ENCODE assay signal across 11 cellular contexts in the genomic region with DNA sequence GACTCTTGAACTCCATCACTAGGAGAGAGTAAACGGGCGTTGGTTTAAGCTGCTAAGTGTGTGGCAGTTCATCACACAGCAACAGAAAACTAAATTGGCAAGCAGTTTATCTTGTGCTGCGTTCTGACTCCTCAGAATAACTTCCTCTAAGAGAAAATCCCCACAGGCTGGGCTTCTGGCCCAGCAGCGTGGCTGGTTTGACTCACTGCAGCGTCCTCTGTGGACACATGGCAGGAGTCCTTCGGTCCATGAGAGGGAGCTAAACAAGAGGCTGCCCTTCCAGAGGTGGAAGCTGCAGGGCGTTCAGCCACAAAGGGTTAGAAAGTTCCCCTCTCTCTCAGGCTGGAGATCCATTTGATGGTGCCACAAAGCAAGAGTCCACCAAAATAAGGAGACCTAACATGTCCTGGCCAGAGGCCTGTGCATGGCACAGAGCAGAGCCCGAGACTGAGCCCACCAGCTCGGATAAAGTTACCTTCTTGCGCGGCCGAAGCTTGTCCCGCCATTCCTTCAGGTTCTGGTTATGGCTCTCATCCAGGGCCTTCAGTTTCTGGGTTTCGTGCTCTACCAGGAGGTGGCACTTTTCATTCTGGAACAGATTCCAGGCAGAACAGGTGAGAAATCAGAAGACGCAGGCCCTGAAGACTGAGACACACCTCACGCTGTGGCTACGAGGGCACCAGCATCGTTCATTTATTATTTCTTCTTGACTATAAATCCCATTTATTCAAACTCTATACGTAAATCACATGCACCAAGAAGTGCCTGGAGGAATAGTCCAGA. TPM values are rescaled to one million over a fixed set of nuclear protein-coding genes. Genes with fewer than 3 reads are reported as not detected.
DNase-seq lines count a peak whose midpoint lies in the region; TF ChIP-seq lines count a peak whose summit lies in the region.
"Had no signal": no experiment of that assay in that cellular context is flagged by ENCODE, and none has a peak within 500 bp of the region (broad histone marks: within the 10 kb centered on the region; RNA-seq: fewer than 3 reads in every experiment).

No MANE protein-coding gene starts in this region.

- intact Hi-C loops in spleen (cut with DNase I; ENCODE audit: low total_unique reads), result no loop called here

- DNase-seq in GM23248 (peak; percentile 84), astrocyte of the spinal cord (ENCODE audit: low read depth, low spot score) (peak; percentile 82), immature natural killer cell (no peak), spleen (no peak), COLO829 (ENCODE audit: low spot score) (no peak), Karpas-422 (no peak), NCI-H2107 treated with DMSO at 0.1 percent for 48 hours (lab: John Stamatoyannopoulos, UW; ENCODE audit: unreplicated experiment) (no peak)
- no peak for DNase-seq in activated CD4-positive, alpha-beta T cell treated with anti-CD3 and anti-CD28 coated beads for 1 hour
- DNase-seq: natural killer cell, NCI-H2171 treated with DMSO at 0.1 percent for 48 hours had no signal

- H3K36me3 ChIP-seq in GM23248 (ENCODE audit: low read depth), result peaks cover 21% of the 10 kb centered on the region; the same call in 1 of the 2 replicates
- peaks cover 7 to 100% (median 90%) of the 10 kb centered on the region in 6 donors for H3K36me3 ChIP-seq in spleen
- H3K36me3 ChIP-seq in Karpas-422 (ENCODE audit: insufficient read depth, low read length), result peaks cover 4% of the 10 kb centered on the region; the same call in 1 of the 2 replicates

- no peaks in the 10 kb centered on the region for H3K9me3 ChIP-seq in GM23248 (ENCODE audit: low read depth)
- H3K9me3 ChIP-seq in spleen, result no peaks in the 10 kb centered on the region
- H3K9me3 ChIP-seq in Karpas-422 (ENCODE audit: low read length), result no peaks in the 10 kb centered on the region

- H3K4me2 ChIP-seq in GM23248 (ENCODE audit: unreplicated experiment) (no peak overlapping the region), Karpas-422 (ENCODE audit: low read depth, low read length, poor library complexity, severe bottlenecking) (no peak overlapping the region)

- in situ Hi-C loops in GM23248 (cut with MboI) (no loop called here), astrocyte of the spinal cord (cut with HindIII; ENCODE audit: low sequenced_read_pairs) (no loop called here)

- TF ChIP-seq CTCF in astrocyte of the spinal cord (IDR thresholded peaks at IDR 0.05; ENCODE audit: low read depth, low read length) (peak; percentile 46), spleen (IDR thresholded peaks at IDR 0.05 in 8 of 11, conservative IDR thresholded peaks at IDR 0.05 in 3 of 11) (no peak)

- no peaks in the 10 kb centered on the region for H3K27me3 ChIP-seq in GM23248 (replicated peaks; ENCODE audit: insufficient read depth)
- H3K27me3 ChIP-seq in spleen (replicated peaks in 1 of 7), result no peaks in the 10 kb centered on the region
- H3K27me3 ChIP-seq in Karpas-422 (ENCODE audit: low read length), result no peaks in the 10 kb centered on the region

- H4K20me1 ChIP-seq in GM23248 (ENCODE audit: insufficient read depth), result no peaks in the 10 kb centered on the region
- no peaks in the 10 kb centered on the region for H4K20me1 ChIP-seq in Karpas-422 (ENCODE audit: insufficient read depth, low read depth, low read length)

- H3K4me1 ChIP-seq in GM23248 (ENCODE audit: insufficient read depth) (0 out of 2 replicates have a peak, but pooled peaks cover 3% of the 10 kb centered on the region), spleen (peaks cover 0 to 16% (median 0%) of the 10 kb centered on the region in 6 donors), Karpas-422 (ENCODE audit: low read length) (no peaks in the 10 kb centered on the region)

- peaks cover 16 to 65% (median 57%) of the 10 kb centered on the region in 3 donors for H3K27me3 Mint-ChIP-seq in immature natural killer cell (ENCODE audit: low read depth in 3 of 3)

- H3F3A ChIP-seq in GM23248 (ENCODE audit: insufficient read depth), result 0 out of 2 replicates have a peak, but pooled peaks cover 11% of the 10 kb centered on the region

- peak overlapping the region in 4 of 6 donors; percentile 19 to 57 (median 48) for H3K27ac Mint-ChIP-seq in immature natural killer cell
- H3K27ac Mint-ChIP-seq: T-helper 1 cell treated with Interleukin-12 subunit alpha and Interleukin-12 subunit beta and Interleukin-4 antibody, amounts not matched to agents 30 μg/mL and 1 μg/mL, for 36 hours had no signal

- no peak for TF ChIP-seq POLR2A in spleen (IDR thresholded peaks at IDR 0.05)

- peak overlapping the region; percentile 60 for H3K27ac ChIP-seq in GM23248
- H3K27ac ChIP-seq in spleen, result peak overlapping the region in 6 of 8 donors; percentile 9 to 41 (median 29)
- no peak overlapping the region for H3K27ac ChIP-seq in Karpas-422 (ENCODE audit: low read length)

- no peak overlapping the region for H3K4me3 Mint-ChIP-seq in immature natural killer cell
- H3K4me3 Mint-ChIP-seq: T-helper 1 cell treated with Interleukin-12 subunit alpha and Interleukin-12 subunit beta and Interleukin-4 antibody, amounts not matched to agents 30 μg/mL and 1 μg/mL, for 36 hours had no signal

- no peaks in the 10 kb centered on the region for H3K9me3 Mint-ChIP-seq in immature natural killer cell
- H3K9me3 Mint-ChIP-seq: natural killer cell; T-helper 1 cell treated with Interleukin-12 subunit alpha and Interleukin-12 subunit beta and Interleukin-4 antibody, amounts not matched to agents 30 μg/mL and 1 μg/mL, for 36 hours had no signal

- WGBS in GM23248 (ENCODE audit: low coverage in 1 of 2, low lambda C conversion rate in 2 of 2, missing lambda C conversion rate in 2 of 2), 2 experiments, result 83 to 84% methylated on average over 19 of the region's 19 CpGs
- 83 to 93% (median 90%) methylated on average over 17 to 19 of the region's 19 CpGs for WGBS in spleen, 5 donors

- H3K4me3 ChIP-seq in GM23248 (no peak overlapping the region), astrocyte of the spinal cord (ENCODE audit: low read depth, low read length) (no peak overlapping the region), spleen (no peak overlapping the region), Karpas-422 (ENCODE audit: low read length) (no peak overlapping the region)

- no peaks in the 10 kb centered on the region for H3K9me2 ChIP-seq in GM23248 (ENCODE audit: insufficient read depth)
- no peaks in the 10 kb centered on the region for H3K9me2 ChIP-seq in Karpas-422 (replicated peaks; ENCODE audit: insufficient read depth, low read length)

- no peaks in the 10 kb centered on the region for H3K79me2 ChIP-seq in GM23248 (ENCODE audit: insufficient read depth)
- no peaks in the 10 kb centered on the region for H3K79me2 ChIP-seq in Karpas-422 (ENCODE audit: low read length)

- H3K36me3 Mint-ChIP-seq in immature natural killer cell, result peaks cover 13 to 68% (median 45%) of the 10 kb centered on the region in 3 donors

- H3K9ac ChIP-seq in GM23248, result 0 out of 2 replicates have a peak overlapping the region, but pooled peaks have one; percentile 33
- no peak overlapping the region for H3K9ac ChIP-seq in Karpas-422 (ENCODE audit: low read length)

- H3K4me1 Mint-ChIP-seq in immature natural killer cell, result peaks cover 5 to 15% of the 10 kb centered on the region in 2 donors

- H2AFZ ChIP-seq in GM23248 (no peak overlapping the region), Karpas-422 (ENCODE audit: low read length) (no peak overlapping the region)

RNA-seq across cellular contexts. Expression of a gene that starts 46.2 kb away (rescaled TPM):
- total RNA-seq in GM23248 (2014; rRNA removed; shearing (Covaris generic)), result 78.0 TPM in 2 replicates
- polyA plus RNA-seq in GM23248 (2016; fragmentation: Nextera tagmentation; extraction: Ambion mirVana) (28.9 and 30.6 TPM in 2 replicates), immature natural killer cell (10 to 100 TPM; 13.6 to 29.1 (median 17.8) TPM), spleen (10 to 100 TPM in 1 of 3 donors, 1 to 10 TPM in 2; 7.5 to 14.5 (median 8.3) TPM)
- total RNA-seq in spleen, result 10 to 100 TPM; 40.6 to 72.1 (median 64.5) TPM
- total RNA-seq in Karpas-422 (2014; rRNA removed; shearing (Covaris generic); ENCODE audit: low replicate concordance), result 52.3 and 72.9 TPM in 2 replicates

Comparison
In these comparisons a context has a peak if more than half of its experiments do, and no peak if none do; other contexts are left out.
1. DNase-seq: peak in GM23248 (single experiment) and astrocyte of the spinal cord (single experiment); none in immature natural killer cell (0 of 3), spleen (single experiment), activated CD4-positive, alpha-beta T cell treated with anti-CD3 and anti-CD28 coated beads for 1 hour (single experiment), COLO829 (single experiment), Karpas-422 (single experiment) and NCI-H2107 treated with DMSO at 0.1 percent for 48 hours (single experiment).